In genomic region chr3:83513011-83513410, GRCh38 we compare ENCODE assay signal across 23 cellular contexts.
A peak's percentile ranks its signal among the peaks of the same experiment; 100 is the strongest.
DNase-seq lines count a peak whose midpoint lies in the region; ATAC-seq and TF ChIP-seq lines count a peak whose summit lies in the region.
"Had no signal": no experiment of that assay in that cellular context is flagged by ENCODE, and none has a peak within 500 bp of the region (broad histone marks: within the 10 kb centered on the region; RNA-seq: fewer than 3 reads in every experiment).

No MANE protein-coding gene starts in this region.

- H3K36me3 ChIP-seq in DND-41 (ENCODE audit: insufficient read depth, low read length) (no peaks in the 10 kb centered on the region), PC-9 (ENCODE audit: low read depth) (no peaks in the 10 kb centered on the region)
- H3K36me3 ChIP-seq: BE2C; BLaER1 treated with 17β-estradiol and CSF1 and Interleukin-3, amounts not matched to agents 10 nM and 100 nM had no signal

- H3K9ac ChIP-seq in DND-41 (ENCODE audit: low read depth, low read length): no peak overlapping the region; the same call in 1 of the 2 replicates
- H3K9ac ChIP-seq: BLaER1 treated with 17β-estradiol and CSF1 and Interleukin-3, amounts not matched to agents 10 nM and 100 nM had no signal

- TF ChIP-seq CTCF in DND-41 (IDR thresholded peaks at IDR 0.05; ENCODE audit: borderline replicate concordance, extremely low read depth, low read length, poor library complexity, severe bottlenecking) (no peak), PC-9 (conservative IDR thresholded peaks at IDR 0.05) (no peak), choroid plexus epithelial cell (conservative IDR thresholded peaks at IDR 0.05; ENCODE audit: low read depth, low read length) (no peak)

- H4K20me1 ChIP-seq in DND-41 (ENCODE audit: insufficient read depth, low read length) (no peaks in the 10 kb centered on the region), PC-9 (ENCODE audit: insufficient read depth) (no peaks in the 10 kb centered on the region)
- H4K20me1 ChIP-seq: BLaER1 treated with 17β-estradiol and CSF1 and Interleukin-3, amounts not matched to agents 10 nM and 100 nM had no signal

- no peaks in the 10 kb centered on the region for H3K9me2 ChIP-seq in PC-9 (ENCODE audit: insufficient read depth)

- ATAC-seq in DND-41 (ENCODE audit: insufficient read depth, low read depth) (peak; percentile 93), GM18868 (IDR thresholded peaks at IDR 0.05; ENCODE audit: unreplicated experiment) (no peak), HG02938 (IDR thresholded peaks at IDR 0.05; ENCODE audit: unreplicated experiment) (no peak)
- ATAC-seq: A549, GM12878 had no signal

- H3K4me2 ChIP-seq in DND-41 (ENCODE audit: insufficient read depth, low read length) (no peak overlapping the region), PC-9 (no peak overlapping the region)
- H3K4me2 ChIP-seq: A549; BLaER1 treated with 17β-estradiol and CSF1 and Interleukin-3, amounts not matched to agents 10 nM and 100 nM had no signal

- peaks cover 5% of the 10 kb centered on the region for H3K9me3 ChIP-seq in DND-41 (ENCODE audit: insufficient read depth, low read length, severe bottlenecking)
- no peaks in the 10 kb centered on the region for H3K9me3 ChIP-seq in PC-9 (ENCODE audit: insufficient read depth, low read depth)
- H3K9me3 ChIP-seq: A549; BE2C; BLaER1 treated with 17β-estradiol and CSF1 and Interleukin-3, amounts not matched to agents 10 nM and 100 nM had no signal

- H3K4me3 ChIP-seq in DND-41 (ENCODE audit: low read depth in 1 of 2, low read length in 2 of 2): no peak overlapping the region
- no peak overlapping the region for H3K4me3 ChIP-seq in Jurkat, Clone E6-1 (ENCODE audit: low read length)
- H3K4me3 ChIP-seq in PC-9: no peak overlapping the region
- H3K4me3 ChIP-seq in choroid plexus epithelial cell (ENCODE audit: low read depth, low read length): no peak overlapping the region
- H3K4me3 ChIP-seq: A549; BLaER1 treated with 17β-estradiol and CSF1 and Interleukin-3, amounts not matched to agents 10 nM and 100 nM; GM12878 had no signal

- H3K27ac ChIP-seq in DND-41 (ENCODE audit: low read length): peak overlapping the region; percentile 70
- H3K27ac ChIP-seq in PC-9: no peak overlapping the region
- H3K27ac ChIP-seq: 22Rv1; A549; BLaER1 treated with 17β-estradiol and CSF1 and Interleukin-3, amounts not matched to agents 10 nM and 100 nM had no signal

- H3F3A ChIP-seq in PC-9 (ENCODE audit: insufficient read depth, low read depth): no peaks in the 10 kb centered on the region

- H3K4me1 ChIP-seq in DND-41 (ENCODE audit: insufficient read depth, low read length) (peaks cover 28% of the 10 kb centered on the region), PC-9 (replicated peaks; ENCODE audit: insufficient read depth) (peaks cover 7% of the 10 kb centered on the region; the same call in 1 of the 2 replicates)
- H3K4me1 ChIP-seq: A549; BE2C; BLaER1 treated with 17β-estradiol and CSF1 and Interleukin-3, amounts not matched to agents 10 nM and 100 nM had no signal

- intact Hi-C loops in PC-9 (cut with micrococcal nuclease; ENCODE audit: unreplicated experiment): loop anchor here (10.0 kb wide), 1 partner anchor 1848 kb away; no protein-coding TSS in a partner anchor

- CTCF ChIA-PET in PC-9 (lab: Charles Lee): no interaction called here

- H3K27me3 ChIP-seq in DND-41 (ENCODE audit: insufficient read depth, low read length, poor library complexity): no peaks in the 10 kb centered on the region
- H3K27me3 ChIP-seq in PC-9 (ENCODE audit: insufficient read depth, low read depth): no peaks in the 10 kb centered on the region
- H3K27me3 ChIP-seq: BE2C; BLaER1 treated with 17β-estradiol and CSF1 and Interleukin-3, amounts not matched to agents 10 nM and 100 nM had no signal

- H3K79me2 ChIP-seq in DND-41 (ENCODE audit: insufficient read depth, low read length) (no peaks in the 10 kb centered on the region), PC-9 (ENCODE audit: low read depth) (no peaks in the 10 kb centered on the region)

- H2AFZ ChIP-seq in DND-41 (ENCODE audit: low read depth, low read length): no peak overlapping the region
- H2AFZ ChIP-seq in PC-9: peak overlapping the region; percentile 40; the same call in 1 of the 2 replicates

- DNase-seq in DND-41 (no peak), PC-9 (no peak), choroid plexus epithelial cell (ENCODE audit: low read depth) (peak; percentile 5), DMS 273 treated with DMSO at 0.1 percent for 48 hours (lab: John Stamatoyannopoulos, UW) (no peak), NCI-H1694 treated with DMSO at 0.1 percent for 48 hours (lab: John Stamatoyannopoulos, UW) (no peak)
- DNase-seq in Jurkat, Clone E6-1 (ENCODE audit: low read depth, low spot score): peak; percentile 85
- DNase-seq: ACHN; AML-193; BE2C; Calu3; CD4-positive, alpha-beta T cell; COR-L47; DMS153; EL; GDM1; GOT3; HCEC 1CT had no signal

- no TSS peak for BruUV-seq in PC-9 (replicated peaks; lab: Mats Ljungman, UMichigan)

- POLR2A ChIA-PET in PC-9 (lab: Charles Lee; ENCODE audit: unreplicated experiment): no interaction called here

Comparison
In these comparisons a context has a peak if more than half of its experiments do, and no peak if none do; other contexts are left out.
1. DNase-seq: peak in Jurkat, Clone E6-1 (single experiment) and choroid plexus epithelial cell (single experiment); none in DND-41 (single experiment), PC-9 (0 of 2), DMS 273 treated with DMSO at 0.1 percent for 48 hours (single experiment) and NCI-H1694 treated with DMSO at 0.1 percent for 48 hours (single experiment).